ENCODE assay signal across 1 cellular context in the genomic region with DNA sequence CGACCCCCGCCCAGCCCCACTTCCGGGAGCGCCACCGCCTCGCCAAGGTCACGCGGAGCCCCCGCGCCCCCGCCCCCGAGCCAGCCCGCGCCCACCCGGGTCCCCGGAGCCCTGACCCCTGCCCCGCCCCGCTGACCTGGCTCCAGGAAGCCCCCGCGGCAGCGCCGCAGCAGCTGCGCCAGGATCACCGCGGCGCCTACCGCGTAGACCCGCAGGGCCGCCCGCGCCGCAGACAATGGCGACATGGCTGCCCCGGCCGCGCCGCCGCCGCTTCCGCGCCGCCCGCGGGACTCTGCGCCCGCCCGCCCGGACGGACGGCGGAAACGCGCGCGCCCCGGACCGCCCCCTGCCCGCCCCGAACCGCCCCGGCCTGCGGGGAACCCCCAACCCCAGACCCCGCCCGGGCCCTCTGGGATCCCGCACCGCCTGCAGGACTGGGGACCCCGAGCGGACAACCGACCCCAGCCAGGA.
TF ChIP-seq lines count a peak whose summit lies in the region.

TSS of gene DHRSX (minus strand) at position 296 of the 471 bp plus-strand sequence. CDS start at position 245, 51 bp downstream.
TSS of gene ZBED1 (minus strand) at position 296 of the 471 bp plus-strand sequence. CDS start 10,257 bp downstream, outside the sequence.

TF ChIP-seq in GM12878, 131 proteins besides CTCF, POLR2A, EP300 and RAD21 (continued from another document):
- TF ChIP-seq BCL3 (IDR thresholded peaks at IDR 0.05; ENCODE audit: borderline replicate concordance, insufficient read depth, low read depth, low read length, poor library complexity, severe bottlenecking), result no peak
- TF ChIP-seq EGR1 (IDR thresholded peaks at IDR 0.05; ENCODE audit: borderline replicate concordance in 1 of 2, low read depth in 2 of 2, low read length in 2 of 2), result peak in 1 of 2 experiments; percentile 35; a peak in 1 of 3 replicates
- no peak for TF ChIP-seq MYB (IDR thresholded peaks at IDR 0.05; ENCODE audit: borderline replicate concordance, low read depth, low read length)
- TF ChIP-seq E2F4 (IDR thresholded peaks at IDR 0.05; ENCODE audit: low read depth, low read length), result no peak
- TF ChIP-seq MAX (IDR thresholded peaks at IDR 0.05; ENCODE audit: low read depth, low read length), result no peak
- TF ChIP-seq, protein P1, sequence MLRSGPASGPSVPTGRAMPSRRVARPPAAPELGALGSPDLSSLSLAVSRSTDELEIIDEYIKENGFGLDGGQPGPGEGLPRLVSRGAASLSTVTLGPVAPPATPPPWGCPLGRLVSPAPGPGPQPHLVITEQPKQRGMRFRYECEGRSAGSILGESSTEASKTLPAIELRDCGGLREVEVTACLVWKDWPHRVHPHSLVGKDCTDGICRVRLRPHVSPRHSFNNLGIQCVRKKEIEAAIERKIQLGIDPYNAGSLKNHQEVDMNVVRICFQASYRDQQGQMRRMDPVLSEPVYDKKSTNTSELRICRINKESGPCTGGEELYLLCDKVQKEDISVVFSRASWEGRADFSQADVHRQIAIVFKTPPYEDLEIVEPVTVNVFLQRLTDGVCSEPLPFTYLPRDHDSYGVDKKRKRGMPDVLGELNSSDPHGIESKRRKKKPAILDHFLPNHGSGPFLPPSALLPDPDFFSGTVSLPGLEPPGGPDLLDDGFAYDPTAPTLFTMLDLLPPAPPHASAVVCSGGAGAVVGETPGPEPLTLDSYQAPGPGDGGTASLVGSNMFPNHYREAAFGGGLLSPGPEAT (IDR thresholded peaks at IDR 0.05; ENCODE audit: low read depth), result no peak
- TF ChIP-seq, protein P2, sequence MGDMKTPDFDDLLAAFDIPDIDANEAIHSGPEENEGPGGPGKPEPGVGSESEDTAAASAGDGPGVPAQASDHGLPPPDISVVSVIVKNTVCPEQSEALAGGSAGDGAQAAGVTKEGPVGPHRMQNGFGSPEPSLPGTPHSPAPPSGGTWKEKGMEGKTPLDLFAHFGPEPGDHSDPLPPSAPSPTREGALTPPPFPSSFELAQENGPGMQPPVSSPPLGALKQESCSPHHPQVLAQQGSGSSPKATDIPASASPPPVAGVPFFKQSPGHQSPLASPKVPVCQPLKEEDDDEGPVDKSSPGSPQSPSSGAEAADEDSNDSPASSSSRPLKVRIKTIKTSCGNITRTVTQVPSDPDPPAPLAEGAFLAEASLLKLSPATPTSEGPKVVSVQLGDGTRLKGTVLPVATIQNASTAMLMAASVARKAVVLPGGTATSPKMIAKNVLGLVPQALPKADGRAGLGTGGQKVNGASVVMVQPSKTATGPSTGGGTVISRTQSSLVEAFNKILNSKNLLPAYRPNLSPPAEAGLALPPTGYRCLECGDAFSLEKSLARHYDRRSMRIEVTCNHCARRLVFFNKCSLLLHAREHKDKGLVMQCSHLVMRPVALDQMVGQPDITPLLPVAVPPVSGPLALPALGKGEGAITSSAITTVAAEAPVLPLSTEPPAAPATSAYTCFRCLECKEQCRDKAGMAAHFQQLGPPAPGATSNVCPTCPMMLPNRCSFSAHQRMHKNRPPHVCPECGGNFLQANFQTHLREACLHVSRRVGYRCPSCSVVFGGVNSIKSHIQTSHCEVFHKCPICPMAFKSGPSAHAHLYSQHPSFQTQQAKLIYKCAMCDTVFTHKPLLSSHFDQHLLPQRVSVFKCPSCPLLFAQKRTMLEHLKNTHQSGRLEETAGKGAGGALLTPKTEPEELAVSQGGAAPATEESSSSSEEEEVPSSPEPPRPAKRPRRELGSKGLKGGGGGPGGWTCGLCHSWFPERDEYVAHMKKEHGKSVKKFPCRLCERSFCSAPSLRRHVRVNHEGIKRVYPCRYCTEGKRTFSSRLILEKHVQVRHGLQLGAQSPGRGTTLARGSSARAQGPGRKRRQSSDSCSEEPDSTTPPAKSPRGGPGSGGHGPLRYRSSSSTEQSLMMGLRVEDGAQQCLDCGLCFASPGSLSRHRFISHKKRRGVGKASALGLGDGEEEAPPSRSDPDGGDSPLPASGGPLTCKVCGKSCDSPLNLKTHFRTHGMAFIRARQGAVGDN (IDR thresholded peaks at IDR 0.05), result no peak
- TF ChIP-seq, protein P3, sequence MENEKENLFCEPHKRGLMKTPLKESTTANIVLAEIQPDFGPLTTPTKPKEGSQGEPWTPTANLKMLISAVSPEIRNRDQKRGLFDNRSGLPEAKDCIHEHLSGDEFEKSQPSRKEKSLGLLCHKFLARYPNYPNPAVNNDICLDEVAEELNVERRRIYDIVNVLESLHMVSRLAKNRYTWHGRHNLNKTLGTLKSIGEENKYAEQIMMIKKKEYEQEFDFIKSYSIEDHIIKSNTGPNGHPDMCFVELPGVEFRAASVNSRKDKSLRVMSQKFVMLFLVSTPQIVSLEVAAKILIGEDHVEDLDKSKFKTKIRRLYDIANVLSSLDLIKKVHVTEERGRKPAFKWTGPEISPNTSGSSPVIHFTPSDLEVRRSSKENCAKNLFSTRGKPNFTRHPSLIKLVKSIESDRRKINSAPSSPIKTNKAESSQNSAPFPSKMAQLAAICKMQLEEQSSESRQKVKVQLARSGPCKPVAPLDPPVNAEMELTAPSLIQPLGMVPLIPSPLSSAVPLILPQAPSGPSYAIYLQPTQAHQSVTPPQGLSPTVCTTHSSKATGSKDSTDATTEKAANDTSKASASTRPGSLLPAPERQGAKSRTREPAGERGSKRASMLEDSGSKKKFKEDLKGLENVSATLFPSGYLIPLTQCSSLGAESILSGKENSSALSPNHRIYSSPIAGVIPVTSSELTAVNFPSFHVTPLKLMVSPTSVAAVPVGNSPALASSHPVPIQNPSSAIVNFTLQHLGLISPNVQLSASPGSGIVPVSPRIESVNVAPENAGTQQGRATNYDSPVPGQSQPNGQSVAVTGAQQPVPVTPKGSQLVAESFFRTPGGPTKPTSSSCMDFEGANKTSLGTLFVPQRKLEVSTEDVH (IDR thresholded peaks at IDR 0.05; ENCODE audit: low read depth, partially characterized antibody), result no peak
- no peak for TF ChIP-seq NFIC (IDR thresholded peaks at IDR 0.05; ENCODE audit: low read depth, low read length)
- TF ChIP-seq SIN3A (IDR thresholded peaks at IDR 0.05; ENCODE audit: low read depth, low read length), result no peak
- TF ChIP-seq, protein P4, sequence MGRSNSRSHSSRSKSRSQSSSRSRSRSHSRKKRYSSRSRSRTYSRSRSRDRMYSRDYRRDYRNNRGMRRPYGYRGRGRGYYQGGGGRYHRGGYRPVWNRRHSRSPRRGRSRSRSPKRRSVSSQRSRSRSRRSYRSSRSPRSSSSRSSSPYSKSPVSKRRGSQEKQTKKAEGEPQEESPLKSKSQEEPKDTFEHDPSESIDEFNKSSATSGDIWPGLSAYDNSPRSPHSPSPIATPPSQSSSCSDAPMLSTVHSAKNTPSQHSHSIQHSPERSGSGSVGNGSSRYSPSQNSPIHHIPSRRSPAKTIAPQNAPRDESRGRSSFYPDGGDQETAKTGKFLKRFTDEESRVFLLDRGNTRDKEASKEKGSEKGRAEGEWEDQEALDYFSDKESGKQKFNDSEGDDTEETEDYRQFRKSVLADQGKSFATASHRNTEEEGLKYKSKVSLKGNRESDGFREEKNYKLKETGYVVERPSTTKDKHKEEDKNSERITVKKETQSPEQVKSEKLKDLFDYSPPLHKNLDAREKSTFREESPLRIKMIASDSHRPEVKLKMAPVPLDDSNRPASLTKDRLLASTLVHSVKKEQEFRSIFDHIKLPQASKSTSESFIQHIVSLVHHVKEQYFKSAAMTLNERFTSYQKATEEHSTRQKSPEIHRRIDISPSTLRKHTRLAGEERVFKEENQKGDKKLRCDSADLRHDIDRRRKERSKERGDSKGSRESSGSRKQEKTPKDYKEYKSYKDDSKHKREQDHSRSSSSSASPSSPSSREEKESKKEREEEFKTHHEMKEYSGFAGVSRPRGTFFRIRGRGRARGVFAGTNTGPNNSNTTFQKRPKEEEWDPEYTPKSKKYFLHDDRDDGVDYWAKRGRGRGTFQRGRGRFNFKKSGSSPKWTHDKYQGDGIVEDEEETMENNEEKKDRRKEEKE (IDR thresholded peaks at IDR 0.05), result no peak
- TF ChIP-seq IRF4 (IDR thresholded peaks at IDR 0.05; ENCODE audit: low read depth, low read length), result no peak
- no peak for TF ChIP-seq CHD1 (IDR thresholded peaks at IDR 0.05; ENCODE audit: low read depth, low read length)
- TF ChIP-seq RCOR1 (conservative IDR thresholded peaks at IDR 0.05; ENCODE audit: low read depth, low read length), result no peak
- TF ChIP-seq BHLHE40 (IDR thresholded peaks at IDR 0.05; ENCODE audit: borderline replicate concordance in 1 of 2, low read depth in 2 of 2, low read length in 1 of 2), result peak in 1 of 2 experiments; percentile 46; a peak in 2 of 4 replicates
- no peak for TF ChIP-seq MEF2A (IDR thresholded peaks at IDR 0.05; ENCODE audit: insufficient read depth, low read depth, low read length)
- TF ChIP-seq TCF12 (IDR thresholded peaks at IDR 0.05; ENCODE audit: low read depth, low read length), result 0 out of 2 replicates have a peak, but pooled peaks have one; percentile 23
- peak; percentile 92 for TF ChIP-seq YY1 (IDR thresholded peaks at IDR 0.05; ENCODE audit: low read depth, low read length)
- TF ChIP-seq MEF2B (IDR thresholded peaks at IDR 0.05; ENCODE audit: partially characterized antibody, poor library complexity, severe bottlenecking), result no peak
- TF ChIP-seq DPF2 (IDR thresholded peaks at IDR 0.05), result no peak
- TF ChIP-seq NR2C2 (IDR thresholded peaks at IDR 0.05; ENCODE audit: borderline replicate concordance, control insufficient read depth, insufficient read length, low read depth), result no peak
- TF ChIP-seq ZNF207 (IDR thresholded peaks at IDR 0.05; ENCODE audit: borderline replicate concordance), result no peak
- no peak for TF ChIP-seq PML (IDR thresholded peaks at IDR 0.05; ENCODE audit: low read length)
- no peak for TF ChIP-seq MLLT1 (IDR thresholded peaks at IDR 0.05)
- no peak for TF ChIP-seq GABPA (IDR thresholded peaks at IDR 0.05; ENCODE audit: low read depth)
- TF ChIP-seq ATF2 (IDR thresholded peaks at IDR 0.05; ENCODE audit: low read length), result no peak
- TF ChIP-seq CREM (IDR thresholded peaks at IDR 0.05; ENCODE audit: low read depth), result no peak
- TF ChIP-seq BACH1 (IDR thresholded peaks at IDR 0.05; ENCODE audit: borderline replicate concordance), result peak; percentile 10; the same call in 1 of the 2 replicates
- TF ChIP-seq ZZZ3 (IDR thresholded peaks at IDR 0.05; ENCODE audit: control insufficient read depth, insufficient read length, low read depth), result no peak
- no peak for TF ChIP-seq NFYA (IDR thresholded peaks at IDR 0.05; ENCODE audit: borderline replicate concordance, low read depth, low read length)
- TF ChIP-seq TCF7 (IDR thresholded peaks at IDR 0.05; ENCODE audit: borderline replicate concordance), result no peak
- TF ChIP-seq MYC (IDR thresholded peaks at IDR 0.05; ENCODE audit: insufficient read depth, insufficient read length, insufficient replicate concordance, low read length, severe bottlenecking), result no peak
TF ChIP-seq in GM12878: peak in this region for 11.
